Comparison of ENCODE assay signal across 17 cellular contexts in genomic region chr13:112168771-112169170, GRCh38.
A peak's percentile ranks its signal among the peaks of the same experiment; 100 is the strongest.
DNase-seq lines count a peak whose midpoint lies in the region; ATAC-seq, FAIRE-seq and TF ChIP-seq lines count a peak whose summit lies in the region.
"Had no signal": no experiment of that assay in that cellular context is flagged by ENCODE, and none has a peak within 500 bp of the region (broad histone marks: within the 10 kb centered on the region; RNA-seq: fewer than 3 reads in every experiment).

No MANE protein-coding gene starts in this region.

- no peaks in the 10 kb centered on the region for H3K27me3 ChIP-seq in GM12878 (replicated peaks in 1 of 2; ENCODE audit: control insufficient read depth in 2 of 2, insufficient read depth in 2 of 2, low read length in 1 of 2)

- H3K27ac ChIP-seq in GM12878 (ENCODE audit: control insufficient read depth, insufficient read depth): no peak overlapping the region

- no peak overlapping the region for H3K4me3 ChIP-seq in GM12878
- H3K4me3 ChIP-seq: GM23338, K562 had no signal

- no peaks in the 10 kb centered on the region; the same call in 2 of the 3 replicates for H3K9me3 ChIP-seq in GM12878 (replicated peaks; ENCODE audit: control insufficient read depth, insufficient read depth, low read length)
- H3K9me3 ChIP-seq: Caco-2 had no signal

- H3K4me2 ChIP-seq in GM12878 (ENCODE audit: control insufficient read depth, insufficient read depth): no peak overlapping the region
- H3K4me2 ChIP-seq: GM23338 had no signal

- SMC1A ChIA-PET in GM12878 (lab: Charles Lee; ENCODE audit: uncharacterized antibody, unreplicated experiment): no interaction called here

- H4K20me1 ChIP-seq in GM12878 (ENCODE audit: control insufficient read depth, insufficient read depth): no peaks in the 10 kb centered on the region

- H3K36me3 ChIP-seq in GM12878 (ENCODE audit: control insufficient read depth in 2 of 2, insufficient read depth in 2 of 2, low read length in 1 of 2): no peaks in the 10 kb centered on the region

- no peak overlapping the region for H2AFZ ChIP-seq in GM12878 (ENCODE audit: control insufficient read depth, low read depth, low read length)
- H2AFZ ChIP-seq: GM23338 had no signal

- RAD21 ChIA-PET in GM12878 (lab: Charles Lee; ENCODE audit: unreplicated experiment): no interaction called here

- no peak overlapping the region for H3K9ac ChIP-seq in GM12878 (ENCODE audit: control insufficient read depth, insufficient read depth, low read length)

- no peak for TF ChIP-seq POLR2A in GM12878 (IDR thresholded peaks at IDR 0.05; ENCODE audit: low read depth, low read length)

- POLR2A ChIA-PET in GM12878 (lab: Charles Lee): no interaction called here

- no peak for TF ChIP-seq CTCF in GM12878 (IDR thresholded peaks at IDR 0.05 in 2 of 3, conservative IDR thresholded peaks at IDR 0.05 in 1 of 3; ENCODE audit: control insufficient read depth in 2 of 3, extremely low read depth in 1 of 3, insufficient read depth in 1 of 3, low read depth in 3 of 3, low read length in 3 of 3)

- no peaks in the 10 kb centered on the region for H3K4me1 ChIP-seq in GM12878 (ENCODE audit: control insufficient read depth, insufficient read depth, low read length)
- H3K4me1 ChIP-seq: Caco-2 had no signal

- WGBS in GM12878 (ENCODE audit: insufficient coverage, insufficient replicate concordance, low lambda C conversion rate, missing lambda C conversion rate): 46% methylated on average over 12 of the region's 12 CpGs

- DNase-seq in activated CD4-positive, alpha-beta T cell treated with anti-CD3 and anti-CD28 coated beads for 48 hours: peak; percentile 13
- DNase-seq in activated CD4-positive, alpha-beta T cell treated with anti-CD3 and anti-CD28 coated beads, Interleukin-2, amount 50 U/mL, for 1 hour: no peak
- DNase-seq in NCI-H1436 (lab: John Stamatoyannopoulos, UW): peak; percentile 53
- no peak for DNase-seq in GM12878 (ENCODE audit: low read depth, low spot score)
- no peak for DNase-seq in DMS53 (lab: John Stamatoyannopoulos, UW)
- DNase-seq: DMS153, NCI-H1694, NCI-H2171, OCI-M1, RPMI8226, SIG-M5 had no signal

- no peak for TF ChIP-seq EP300 in GM12878 (IDR thresholded peaks at IDR 0.05; ENCODE audit: borderline replicate concordance in 1 of 2, control insufficient read depth in 1 of 2, low read depth in 2 of 2, low read length in 2 of 2)

- no peaks in the 10 kb centered on the region for H3K79me2 ChIP-seq in GM12878 (ENCODE audit: control insufficient read depth, insufficient read depth, low read length)

- no peak for FAIRE-seq in GM12878 (lab: Jason Lieb, UNC)
- FAIRE-seq: K562 had no signal

- no TSS peak for BruUV-seq in GM12878 (replicated peaks; lab: Mats Ljungman, UMichigan)

- no peak for TF ChIP-seq RAD21 in GM12878 (IDR thresholded peaks at IDR 0.05; ENCODE audit: insufficient read depth, low read depth, low read length)

- ATAC-seq in GM12878 (no peak), GM21619 (IDR thresholded peaks at IDR 0.05; ENCODE audit: unreplicated experiment) (no peak), HG03095 (IDR thresholded peaks at IDR 0.05; ENCODE audit: unreplicated experiment) (no peak)
- ATAC-seq: GM23338, HCT116, K562 had no signal

- CTCF ChIA-PET in GM12878 (lab: Yijun Ruan, JAX): no interaction called here

- in situ Hi-C loops in GM12878 (cut with MboI): no loop called here

- intact Hi-C loops in GM12878 (cut with micrococcal nuclease; ENCODE audit: unreplicated experiment): no loop called here

TF ChIP-seq in GM12878, 131 proteins besides CTCF, POLR2A, EP300 and RAD21:
- TF ChIP-seq PRDM15 (CRISPR knock-in tag; IDR thresholded peaks at IDR 0.05) (no peak), ESRRA (IDR thresholded peaks at IDR 0.05; ENCODE audit: low read length) (no peak), YY1 (IDR thresholded peaks at IDR 0.05; ENCODE audit: low read depth, low read length) (0 out of 2 replicates have a peak, but pooled peaks have one; percentile 32)

Comparison
In these comparisons a context has a peak if more than half of its experiments do, and no peak if none do; other contexts are left out.
1. DNase-seq: peak in activated CD4-positive, alpha-beta T cell treated with anti-CD3 and anti-CD28 coated beads for 48 hours (single experiment) and NCI-H1436 (single experiment); none in activated CD4-positive, alpha-beta T cell treated with anti-CD3 and anti-CD28 coated beads, Interleukin-2, amount 50 U/mL, for 1 hour (single experiment), GM12878 (single experiment) and DMS53 (single experiment).